Comparison of ENCODE assay signal across 8 cellular contexts in the genomic region with DNA sequence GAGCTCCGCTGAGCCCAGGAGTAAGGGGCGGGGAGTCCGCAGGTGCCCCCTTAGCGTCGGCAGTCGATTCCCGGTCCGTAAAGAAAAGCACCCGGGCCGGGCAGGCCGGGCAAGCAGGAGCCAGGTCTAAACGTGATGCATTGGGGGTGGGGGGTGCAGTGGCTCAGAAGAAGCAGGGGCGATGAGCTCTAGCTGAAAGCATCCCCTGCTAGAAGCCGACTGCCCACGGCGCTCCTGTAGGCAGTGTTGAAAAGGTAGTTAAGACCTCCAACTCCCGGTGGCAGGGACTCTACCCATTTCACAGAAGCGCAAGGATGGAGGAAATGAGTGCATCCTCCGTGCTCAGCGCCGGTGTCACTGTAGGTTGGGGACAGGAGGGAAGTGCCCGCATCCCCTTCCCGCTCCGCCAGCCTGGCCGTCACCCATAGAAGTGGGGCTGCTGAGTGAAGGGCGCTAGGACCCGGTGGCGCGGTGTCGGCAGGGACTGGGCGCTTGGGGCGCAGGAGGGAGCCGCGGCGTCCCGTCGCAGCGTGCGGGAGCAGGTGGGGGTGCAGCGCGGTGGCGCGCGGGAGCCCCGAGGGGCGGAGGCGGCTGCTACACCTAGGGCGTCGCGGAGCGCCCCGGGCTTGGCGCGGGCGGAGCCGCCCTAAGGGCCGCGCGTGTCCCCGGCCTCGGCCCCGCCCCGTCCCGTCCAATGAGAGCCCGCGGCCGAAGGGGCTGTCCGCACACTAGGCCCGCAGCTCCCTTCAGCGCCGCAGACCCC. TPM values are rescaled to one million over a fixed set of nuclear protein-coding genes. Genes with fewer than 3 reads are reported as not detected.
DNase-seq lines count a peak whose midpoint lies in the region; ATAC-seq lines count a peak whose summit lies in the region.

A gene (plus strand): TSS at position 724 of the 763 bp plus-strand sequence. CDS start 298 bp downstream, outside the sequence.

- H3K27ac ChIP-seq in muscle layer of duodenum (ENCODE audit: low read length) = no peak within 1 kb of the TSS
- no peak within 1 kb of the TSS for H3K27ac ChIP-seq in stomach smooth muscle (ENCODE audit: low read length)

- no peaks in the 10 kb centered on the region for H3K9me3 ChIP-seq in muscle layer of duodenum (ENCODE audit: control insufficient read depth in 1 of 2, low read length in 2 of 2)
- H3K9me3 ChIP-seq in stomach smooth muscle (ENCODE audit: control insufficient read depth in 2 of 2, low read length in 2 of 2) = no peaks in the 10 kb centered on the region

- peak within 1 kb of the TSS; percentile 72 for H3K4me3 Mint-ChIP-seq in activated CD4-positive, alpha-beta memory T cell treated with anti-CD3 and anti-CD28 coated beads, Interleukin-2, amount 10 ng/mL, durations not matched to agents 7 days and 5 days
- peak within 1 kb of the TSS; percentile 81 to 82 for H3K4me3 Mint-ChIP-seq in effector memory CD8-positive, alpha-beta T cell

- H3K27me3 ChIP-seq in muscle layer of duodenum (ENCODE audit: low read depth, low read length) (peaks cover 20% of the 10 kb centered on the region), stomach smooth muscle (ENCODE audit: control insufficient read depth in 1 of 2, insufficient read depth in 2 of 2, low read length in 2 of 2) (peaks cover 34 to 44% of the 10 kb centered on the region in 2 donors)

- peak in 2 of 3 experiments; percentile 58 to 63 for DNase-seq in NCI-H1417 (lab: John Stamatoyannopoulos, UW)
- no peak for DNase-seq in NCI-H1417 treated with DMSO at 0.1 percent for 48 hours (lab: John Stamatoyannopoulos, UW)
- DNase-seq in Kasumi-1 (lab: John Stamatoyannopoulos, UW) = peak; percentile 10 to 33
- peak; percentile 61 for DNase-seq in activated CD4-positive, alpha-beta memory T cell treated with anti-CD3 and anti-CD28 coated beads, Interleukin-2, amount 10 ng/mL, durations not matched to agents 7 days and 5 days
- peak; percentile 47 to 58 (median 58) for DNase-seq in effector memory CD8-positive, alpha-beta T cell
- DNase-seq in NCI-H510A (lab: John Stamatoyannopoulos, UW) = no peak

- H3K4me1 Mint-ChIP-seq in activated CD4-positive, alpha-beta memory T cell treated with anti-CD3 and anti-CD28 coated beads, Interleukin-2, amount 10 ng/mL, durations not matched to agents 7 days and 5 days = peaks cover 10% of the 10 kb centered on the region
- peaks cover 2 to 5% of the 10 kb centered on the region in 2 donors for H3K4me1 Mint-ChIP-seq in effector memory CD8-positive, alpha-beta T cell (ENCODE audit: low read depth in 2 of 2)

- H3K27me3 Mint-ChIP-seq in activated CD4-positive, alpha-beta memory T cell treated with anti-CD3 and anti-CD28 coated beads, Interleukin-2, amount 10 ng/mL, durations not matched to agents 7 days and 5 days = peaks cover 48% of the 10 kb centered on the region
- H3K27me3 Mint-ChIP-seq in effector memory CD8-positive, alpha-beta T cell = peaks cover 15 to 25% of the 10 kb centered on the region in 2 donors

- CTCF ChIA-PET in activated CD4-positive, alpha-beta memory T cell treated with anti-CD3 and anti-CD28 coated beads, Interleukin-2, amount 10 ng/mL, durations not matched to agents 7 days and 5 days (lab: Charles Lee) = interaction anchor here (0.9 to 1.1 kb wide), 2 partner anchors 43 to 199 kb away, joined by 3 to 4 read pairs; no protein-coding TSS in a partner anchor

- H3K4me1 ChIP-seq in muscle layer of duodenum (ENCODE audit: control insufficient read depth in 1 of 2, insufficient read depth in 2 of 2, low read length in 2 of 2) (peaks cover 4 to 11% of the 10 kb centered on the region in 2 donors), stomach smooth muscle (ENCODE audit: control insufficient read depth, insufficient read depth, low read length) (peaks cover 19% of the 10 kb centered on the region)

- no peaks in the 10 kb centered on the region for H3K9me3 Mint-ChIP-seq in activated CD4-positive, alpha-beta memory T cell treated with anti-CD3 and anti-CD28 coated beads, Interleukin-2, amount 10 ng/mL, durations not matched to agents 7 days and 5 days
- no peaks in the 10 kb centered on the region for H3K9me3 Mint-ChIP-seq in effector memory CD8-positive, alpha-beta T cell

- POLR2A ChIA-PET in activated CD4-positive, alpha-beta memory T cell treated with anti-CD3 and anti-CD28 coated beads, Interleukin-2, amount 10 ng/mL, durations not matched to agents 7 days and 5 days (lab: Charles Lee) = interaction anchor here (1.5 kb wide), 1 partner anchor 110 kb away, joined by 5 read pairs; a partner anchor contains a TSS

- ATAC-seq in effector memory CD8-positive, alpha-beta T cell (replicated peaks) = peak; percentile 89

- no peak within 1 kb of the TSS for H3K9ac ChIP-seq in stomach smooth muscle (ENCODE audit: low read length in 2 of 2)

- H3K27ac Mint-ChIP-seq in activated CD4-positive, alpha-beta memory T cell treated with anti-CD3 and anti-CD28 coated beads, Interleukin-2, amount 10 ng/mL, durations not matched to agents 7 days and 5 days = no peak within 1 kb of the TSS
- H3K27ac Mint-ChIP-seq in effector memory CD8-positive, alpha-beta T cell = no peak within 1 kb of the TSS

- H3K4me3 ChIP-seq in muscle layer of duodenum (ENCODE audit: low read depth in 1 of 2, low read length in 2 of 2) = peak within 1 kb of the TSS; percentile 54 to 72
- H3K4me3 ChIP-seq in stomach smooth muscle (ENCODE audit: low read length in 2 of 2) = peak within 1 kb of the TSS; percentile 60 to 76

- H3K36me3 ChIP-seq in muscle layer of duodenum (ENCODE audit: control insufficient read depth in 1 of 2, insufficient read depth in 2 of 2, low read length in 2 of 2) (no peaks in the 10 kb centered on the region), stomach smooth muscle (ENCODE audit: control insufficient read depth in 2 of 2, insufficient read depth in 2 of 2, low read length in 2 of 2) (no peaks in the 10 kb centered on the region)

- H3K36me3 Mint-ChIP-seq in activated CD4-positive, alpha-beta memory T cell treated with anti-CD3 and anti-CD28 coated beads, Interleukin-2, amount 10 ng/mL, durations not matched to agents 7 days and 5 days (ENCODE audit: low read depth) = no peaks in the 10 kb centered on the region
- H3K36me3 Mint-ChIP-seq in effector memory CD8-positive, alpha-beta T cell (ENCODE audit: insufficient read depth) = no peaks in the 10 kb centered on the region

RNA-seq across cellular contexts. Expression of the gene that starts here (rescaled TPM):
- under 1 TPM; 0.08 to 0.15 TPM for total RNA-seq in activated CD4-positive, alpha-beta memory T cell treated with anti-CD3 and anti-CD28 coated beads, Interleukin-2, amount 10 ng/mL, durations not matched to agents 7 days and 5 days

Comparison
In these comparisons a context has a peak if more than half of its experiments do, and no peak if none do; other contexts are left out.
1. DNase-seq: peak in NCI-H1417 (2 of 3), Kasumi-1 (2 of 2) and effector memory CD8-positive, alpha-beta T cell (3 of 3); none in NCI-H1417 treated with DMSO at 0.1 percent for 48 hours (single experiment) and NCI-H510A (single experiment).
2. Peak in DNase-seq in activated CD4-positive, alpha-beta memory T cell treated with anti-CD3 and anti-CD28 coated beads, Interleukin-2, amount 10 ng/mL, durations not matched to agents 7 days and 5 days; RNA of the gene not detected or under 1 TPM.